ENCODE assay signal across 8 cellular contexts in the genomic region with DNA sequence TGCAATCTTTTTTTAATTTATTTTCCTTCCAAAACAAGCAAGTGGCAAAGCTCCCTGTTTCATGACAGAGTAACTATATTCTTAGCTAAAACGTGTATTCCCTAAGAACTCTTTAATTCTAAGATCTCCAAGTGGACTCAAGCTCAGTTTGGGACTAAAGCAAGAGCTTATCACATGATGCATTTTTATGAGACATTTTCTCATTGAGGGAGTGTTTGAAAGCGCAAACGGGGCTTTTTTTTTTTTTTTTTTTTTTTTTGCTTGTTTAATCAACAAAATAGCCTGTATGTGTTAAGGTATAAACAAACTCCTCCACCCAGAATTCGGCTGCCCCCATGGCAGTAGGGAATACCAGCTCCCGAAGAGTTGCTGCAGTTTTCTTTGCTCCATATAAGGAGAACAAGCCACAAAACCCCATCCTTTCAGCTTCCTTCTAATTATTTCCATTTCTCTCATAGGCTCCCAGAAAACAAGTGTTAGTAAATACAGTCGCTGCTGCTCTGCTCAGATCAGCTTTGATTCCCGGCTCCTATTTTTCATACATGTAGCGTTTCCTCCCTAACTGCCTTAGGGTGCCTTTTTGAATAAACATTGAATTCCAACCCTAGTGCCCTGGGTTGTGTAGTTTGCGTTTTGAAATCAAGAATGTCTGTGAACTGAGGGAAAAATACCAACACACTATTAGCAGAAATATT. TPM values are rescaled to one million over a fixed set of nuclear protein-coding genes. Genes with fewer than 3 reads are reported as not detected.
DNase-seq lines count a peak whose midpoint lies in the region; ATAC-seq and TF ChIP-seq lines count a peak whose summit lies in the region.

No MANE protein-coding gene starts in this region.

- H3K4me1 ChIP-seq in ascending aorta (no peaks in the 10 kb centered on the region), right cardiac atrium (ENCODE audit: control insufficient read depth, insufficient read depth, low read length) (no peaks in the 10 kb centered on the region)

- no peaks in the 10 kb centered on the region for H3K27me3 ChIP-seq in ascending aorta
- H3K27me3 ChIP-seq in right cardiac atrium (ENCODE audit: control insufficient read depth, insufficient read depth) = no peaks in the 10 kb centered on the region

- H3K4me3 Mint-ChIP-seq in progenitor cell of endocrine pancreas (ENCODE audit: low read depth) = peak overlapping the region; percentile 80

- no peaks in the 10 kb centered on the region for H3K36me3 ChIP-seq in ascending aorta

- peak overlapping the region; percentile 71 for H3K27ac Mint-ChIP-seq in progenitor cell of endocrine pancreas

- no peak for TF ChIP-seq CTCF in ascending aorta (IDR thresholded peaks at IDR 0.05)
- no peak for TF ChIP-seq CTCF in progenitor cell of endocrine pancreas (IDR thresholded peaks at IDR 0.05; ENCODE audit: unreplicated experiment)

- H3K27ac ChIP-seq in ascending aorta (peak overlapping the region in 1 of 2 donors; percentile 55), right cardiac atrium (ENCODE audit: low read length) (peak overlapping the region; percentile 86)

- intact Hi-C loops in ascending aorta (cut with DNase I) (no loop called here), right cardiac atrium (cut with DNase I) (no loop called here)

- H3K4me3 ChIP-seq in ascending aorta (peak overlapping the region; percentile 53 to 58), right cardiac atrium (ENCODE audit: low read length) (peak overlapping the region; percentile 94)

- peaks cover 32% of the 10 kb centered on the region for H3K4me1 Mint-ChIP-seq in progenitor cell of endocrine pancreas (ENCODE audit: low read depth)

- peak in 1 of 2 donors; percentile 6 for ATAC-seq in right cardiac atrium
- no peak for ATAC-seq in HG03342 (IDR thresholded peaks at IDR 0.05; ENCODE audit: unreplicated experiment)
- no peak for ATAC-seq in GM19452 (IDR thresholded peaks at IDR 0.05; ENCODE audit: unreplicated experiment)

- H3K9me3 ChIP-seq in ascending aorta (no peaks in the 10 kb centered on the region), right cardiac atrium (ENCODE audit: control insufficient read depth, low read length) (no peaks in the 10 kb centered on the region)

- peaks cover 48% of the 10 kb centered on the region for H3K27me3 Mint-ChIP-seq in progenitor cell of endocrine pancreas

- DNase-seq in EH (ENCODE audit: low read depth) (peak; percentile 33), ascending aorta (ENCODE audit: low spot score in 2 of 2) (no peak), right cardiac atrium (no peak), progenitor cell of endocrine pancreas (ENCODE audit: low spot score, unreplicated experiment) (no peak), NCI-H187 (lab: John Stamatoyannopoulos, UW) (no peak), MV-4-11 (lab: John Stamatoyannopoulos, UW) (no peak)

- no peaks in the 10 kb centered on the region for H3K9me3 Mint-ChIP-seq in progenitor cell of endocrine pancreas (ENCODE audit: low read depth)

- no peaks in the 10 kb centered on the region for H3K36me3 Mint-ChIP-seq in progenitor cell of endocrine pancreas (ENCODE audit: insufficient read depth)

- WGBS in right cardiac atrium = 12% methylated on average over 9 of the region's 9 CpGs

RNA-seq across cellular contexts. Expression of gene PPARGC1A, which starts 0.7 kb away (rescaled TPM):
- total RNA-seq in ascending aorta (1.7 TPM), right cardiac atrium (100 to 1,000 TPM in 1 of 4 donors, 10 to 100 TPM in 3; 74.7 to 130 (median 82.0) TPM), progenitor cell of endocrine pancreas (0.93 and 3.7 TPM in 2 replicates)
- 22.2 TPM for polyA plus RNA-seq in right cardiac atrium

Comparison
In these comparisons a context has a peak if more than half of its experiments do, and no peak if none do; other contexts are left out.
1. RNA of gene PPARGC1A, which starts 0.7 kb away (total RNA-seq): 74.7 to 130 TPM in right cardiac atrium; 1.7 TPM in ascending aorta (single experiment) and 0.93 to 3.7 TPM in progenitor cell of endocrine pancreas; every median in the first group is over 10 times any median in the second.